In the genomic region with DNA sequence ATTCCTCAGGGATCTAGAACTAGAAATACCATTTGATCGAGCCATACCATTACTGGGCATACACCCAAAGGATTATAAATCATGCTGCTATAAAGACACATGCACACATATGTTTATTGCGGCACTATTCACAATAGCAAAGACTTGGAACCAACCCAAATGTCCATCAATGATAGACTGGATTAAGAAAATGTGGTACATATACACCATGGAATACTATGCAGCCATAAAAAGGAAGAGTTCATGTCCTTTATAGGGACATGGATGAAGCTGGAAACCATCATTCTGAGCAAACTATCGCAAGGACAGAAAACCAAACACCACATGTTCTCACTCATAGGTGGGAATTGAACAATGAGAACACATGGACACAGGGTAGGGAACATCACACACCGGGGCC, we compare ENCODE assay signal across 10 cellular contexts. TPM values are rescaled to one million over a fixed set of nuclear protein-coding genes. Genes with fewer than 3 reads are reported as not detected.
"Had no signal": no experiment of that assay in that cellular context is flagged by ENCODE, and none has a peak within 500 bp of the region (broad histone marks: within the 10 kb centered on the region; RNA-seq: fewer than 3 reads in every experiment).

No MANE protein-coding gene starts in this region.

RNA-seq across cellular contexts. Expression of a gene that starts 3.1 kb away (rescaled TPM):
- total RNA-seq: OCI-LY7, PC-9, Peyer's patch, Right ventricle myocardium inferior, Right ventricle myocardium superior, SJCRH30 had no signal

RNA-seq across cellular contexts. Expression of a gene that starts 19.5 kb away (rescaled TPM):
- total RNA-seq: OCI-LY7, PC-3, PC-9, RPMI7951, SJCRH30, SJSA1, SK-MEL-5 had no signal

RNA-seq across cellular contexts. Expression of a gene that starts 38.0 kb away (rescaled TPM):
- total RNA-seq: OCI-LY7, RPMI7951, SJCRH30, SJSA1 had no signal

RNA-seq across cellular contexts. Expression of a gene that starts 43.3 kb away (rescaled TPM):
- total RNA-seq: OCI-LY7 had no signal
